10 cellular contexts compared by ENCODE assay signal in genomic region chrX:22686138-22686541, GRCh38.
A peak's percentile ranks its signal among the peaks of the same experiment; 100 is the strongest.
DNase-seq lines count a peak whose midpoint lies in the region; ATAC-seq and TF ChIP-seq lines count a peak whose summit lies in the region.
"Had no signal": no experiment of that assay in that cellular context is flagged by ENCODE, and none has a peak within 500 bp of the region (broad histone marks: within the 10 kb centered on the region; RNA-seq: fewer than 3 reads in every experiment).

No MANE protein-coding gene starts in this region.

- no peaks in the 10 kb centered on the region for H3K36me3 ChIP-seq in body of pancreas (replicated peaks in 1 of 2; ENCODE audit: insufficient read depth in 1 of 2, low read depth in 2 of 2)
- H3K36me3 ChIP-seq: lower lobe of right lung had no signal

- H3K27me3 Mint-ChIP-seq in activated naive CD8-positive, alpha-beta T cell treated with anti-CD3 and anti-CD28 coated beads, Interleukin-2, amount 50 U/mL, for 24 hours = no peaks in the 10 kb centered on the region

- H3K4me1 Mint-ChIP-seq in activated naive CD8-positive, alpha-beta T cell treated with anti-CD3 and anti-CD28 coated beads, Interleukin-2, amount 50 U/mL, for 24 hours = no peaks in the 10 kb centered on the region

- H3K9me3 ChIP-seq in body of pancreas = no peaks in the 10 kb centered on the region
- H3K9me3 ChIP-seq: lower lobe of right lung had no signal

- H3K27me3 ChIP-seq in body of pancreas = no peaks in the 10 kb centered on the region

- no peak for TF ChIP-seq POLR2A in body of pancreas (IDR thresholded peaks at IDR 0.05)

- no peaks in the 10 kb centered on the region for H3K4me1 ChIP-seq in body of pancreas
- H3K4me1 ChIP-seq: lower lobe of right lung had no signal

- H3K4me3 Mint-ChIP-seq in activated naive CD8-positive, alpha-beta T cell treated with anti-CD3 and anti-CD28 coated beads, Interleukin-2, amount 50 U/mL, for 24 hours = no peak overlapping the region
- H3K4me3 Mint-ChIP-seq: activated naive CD4-positive, alpha-beta T cell treated with anti-CD3 and anti-CD28 coated beads for 36 hours had no signal

- no peak for TF ChIP-seq CTCF in body of pancreas (IDR thresholded peaks at IDR 0.05)
- no peak for TF ChIP-seq CTCF in GM20000 (IDR thresholded peaks at IDR 0.05; ENCODE audit: extremely low read depth, missing control alignments)

- 39 to 44% methylated on average over 3 to 7 of the region's 7 CpGs for WGBS in body of pancreas, 2 donors

- H3K4me3 ChIP-seq in body of pancreas = no peak overlapping the region
- H3K4me3 ChIP-seq: lower lobe of right lung had no signal

- H3K9me3 Mint-ChIP-seq in activated naive CD8-positive, alpha-beta T cell treated with anti-CD3 and anti-CD28 coated beads, Interleukin-2, amount 50 U/mL, for 24 hours = no peaks in the 10 kb centered on the region

- DNase-seq in Daoy (ENCODE audit: low read depth) (peak; percentile 57), NCI-H2081 (lab: John Stamatoyannopoulos, UW) (peak; percentile 72 to 91), body of pancreas (peak in 3 of 4 donors; percentile 6 to 23 (median 21)), medulla oblongata (ENCODE audit: extremely low spot score) (peak; percentile 2), GM20000 (ENCODE audit: low spot score) (no peak)
- no peak for DNase-seq in activated naive CD8-positive, alpha-beta T cell treated with anti-CD3 and anti-CD28 coated beads, Interleukin-2, amount 50 U/mL, for 24 hours
- DNase-seq: activated naive CD4-positive, alpha-beta T cell treated with anti-CD3 and anti-CD28 coated beads for 36 hours; lower lobe of right lung had no signal

- ATAC-seq in body of pancreas (no peak), HG03457 (IDR thresholded peaks at IDR 0.05; ENCODE audit: unreplicated experiment) (no peak), HG02610 (IDR thresholded peaks at IDR 0.05; ENCODE audit: unreplicated experiment) (no peak)
- no peak for ATAC-seq in activated naive CD8-positive, alpha-beta T cell treated with anti-CD3 and anti-CD28 coated beads, Interleukin-2, amount 50 U/mL, for 24 hours
- ATAC-seq: lower lobe of right lung had no signal

- intact Hi-C loops in body of pancreas (cut with DNase I) = no loop called here

- H3K36me3 Mint-ChIP-seq in activated naive CD8-positive, alpha-beta T cell treated with anti-CD3 and anti-CD28 coated beads, Interleukin-2, amount 50 U/mL, for 24 hours (ENCODE audit: low read depth) = no peaks in the 10 kb centered on the region

- H3K27ac ChIP-seq in body of pancreas = no peak overlapping the region
- H3K27ac ChIP-seq: lower lobe of right lung had no signal

- no peak overlapping the region for H3K27ac Mint-ChIP-seq in activated naive CD8-positive, alpha-beta T cell treated with anti-CD3 and anti-CD28 coated beads, Interleukin-2, amount 50 U/mL, for 24 hours
- H3K27ac Mint-ChIP-seq: activated naive CD4-positive, alpha-beta T cell treated with anti-CD3 and anti-CD28 coated beads for 36 hours had no signal

Comparison
In these comparisons a context has a peak if more than half of its experiments do, and no peak if none do; other contexts are left out.
1. DNase-seq: peak in Daoy (single experiment), NCI-H2081 (2 of 2), body of pancreas (3 of 4) and medulla oblongata (single experiment); none in GM20000 (single experiment) and activated naive CD8-positive, alpha-beta T cell treated with anti-CD3 and anti-CD28 coated beads, Interleukin-2, amount 50 U/mL, for 24 hours (single experiment).